16 cellular contexts compared by ENCODE assay signal in the genomic region with DNA sequence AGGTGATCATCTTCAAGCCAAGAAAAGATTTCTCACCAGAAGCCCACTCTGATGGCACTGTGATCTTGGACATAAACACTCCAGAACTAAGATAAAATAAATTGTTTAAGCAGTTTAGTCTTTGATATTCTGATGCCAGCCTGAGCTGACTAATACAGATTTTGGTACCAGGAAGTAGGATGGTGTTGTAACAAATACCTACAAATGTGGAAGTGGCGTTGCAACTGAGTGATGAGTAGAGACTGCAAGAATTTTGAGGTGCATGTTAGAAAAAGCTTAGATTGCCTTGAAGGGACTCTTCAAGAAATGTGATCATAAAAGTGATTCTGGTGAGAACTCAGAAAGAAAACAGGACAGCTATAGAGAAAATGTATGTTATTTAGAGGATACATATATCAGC.
"Had no signal": no experiment of that assay in that cellular context is flagged by ENCODE, and none has a peak within 500 bp of the region (broad histone marks: within the 10 kb centered on the region; RNA-seq: fewer than 3 reads in every experiment).

No MANE protein-coding gene starts in this region.

- H3K36me3 Mint-ChIP-seq: mesothelial cell of epicardium had no signal

- H3K27ac ChIP-seq: body of pancreas, parathyroid adenoma, testis, upper lobe of right lung had no signal

- H3K9ac ChIP-seq: parathyroid adenoma had no signal

- H3K9me3 Mint-ChIP-seq: stimulated activated naive CD8-positive, alpha-beta T cell treated with anti-CD3 and anti-CD28 coated beads, Interleukin-15, Interleukin-2, amounts not matched to agents 100 ng/mL and 50 ng/mL, for 24 hours had no signal

- H3K79me2 ChIP-seq: parathyroid adenoma had no signal

- H3K27me3 ChIP-seq: body of pancreas, testis, upper lobe of right lung had no signal

- H3K4me3 Mint-ChIP-seq: mesothelial cell of epicardium; stimulated activated naive CD8-positive, alpha-beta T cell treated with anti-CD3 and anti-CD28 coated beads, Interleukin-15, Interleukin-2, amounts not matched to agents 100 ng/mL and 50 ng/mL, for 24 hours had no signal

- H3K36me3 ChIP-seq: upper lobe of right lung had no signal

- H3K27ac Mint-ChIP-seq: activated naive CD4-positive, alpha-beta T cell treated with anti-CD3 and anti-CD28 coated beads, Interleukin-2, amount 50 U/mL, for 72 hours; mesothelial cell of epicardium; stimulated activated naive CD8-positive, alpha-beta T cell treated with anti-CD3 and anti-CD28 coated beads, Interleukin-15, Interleukin-2, amounts not matched to agents 100 ng/mL and 50 ng/mL, for 24 hours had no signal

- H2AFZ ChIP-seq: parathyroid adenoma had no signal

- DNase-seq: activated T-cell treated with anti-CD3 and anti-CD28 coated beads, Interleukin-2, amount 50 U/mL, for 1 hour; amniotic stem cell; body of pancreas; dermis blood vessel endothelial cell; erythroblast; hippocampal formation; retina; stimulated activated CD4-positive, alpha-beta T cell treated with anti-CD3 and anti-CD28 coated beads, Interleukin-15, amount 100 ng/mL, for 24 hours; stimulated activated CD4-positive, alpha-beta T cell treated with anti-CD3 and anti-CD28 coated beads, Interleukin-4, amount 100 ng/mL, for 24 hours; testis; upper lobe of right lung had no signal

- ATAC-seq: activated CD4-positive, CD25-positive, alpha-beta regulatory T cell treated with anti-CD3 and anti-CD28 coated beads, Interleukin-2, amount 50 U/mL, for 24 hours; activated naive CD4-positive, alpha-beta T cell treated with anti-CD3 and anti-CD28 coated beads, Interleukin-2, amount 50 U/mL, for 72 hours; body of pancreas; upper lobe of right lung had no signal

- H3K4me3 ChIP-seq: body of pancreas, testis, upper lobe of right lung had no signal

- H3K4me1 ChIP-seq: body of pancreas, parathyroid adenoma, testis, upper lobe of right lung had no signal

- H3K9me3 ChIP-seq: body of pancreas, testis, upper lobe of right lung had no signal

- H3K4me1 Mint-ChIP-seq: mesothelial cell of epicardium had no signal
